8 cellular contexts compared by ENCODE assay signal in genomic region chr17:14308965-14309879, GRCh38. TPM values are rescaled to one million over a fixed set of nuclear protein-coding genes. Genes with fewer than 3 reads are reported as not detected.
A peak's percentile ranks its signal among the peaks of the same experiment; 100 is the strongest.
DNase-seq lines count a peak whose midpoint lies in the region; ATAC-seq, FAIRE-seq and TF ChIP-seq lines count a peak whose summit lies in the region.

No MANE protein-coding gene starts in this region.

- peaks cover 0 to 10% of the 10 kb centered on the region in 2 donors for H3K4me1 ChIP-seq in kidney (ENCODE audit: control insufficient read depth in 1 of 2, insufficient read depth in 1 of 2, low read depth in 1 of 2, low read length in 2 of 2)

- ATAC-seq in GM21529 (IDR thresholded peaks at IDR 0.05; ENCODE audit: unreplicated experiment) (peak; percentile 98), GM18517 (IDR thresholded peaks at IDR 0.05; ENCODE audit: unreplicated experiment) (no peak)

- peak overlapping the region in 1 of 2 donors; percentile 58 for H3K27ac ChIP-seq in kidney (ENCODE audit: low read depth in 2 of 2, low read length in 2 of 2)

- H3K27me3 Mint-ChIP-seq in activated CD4-positive, alpha-beta T cell treated with anti-CD3 and anti-CD28 coated beads, Interleukin-2, amount 10 ng/mL, durations not matched to agents 24 days and 14 days: no peaks in the 10 kb centered on the region

- peak overlapping the region; percentile 72 for H3K4me3 ChIP-seq in choroid plexus epithelial cell (ENCODE audit: low read depth, low read length)
- peak overlapping the region; percentile 64 to 81 for H3K4me3 ChIP-seq in kidney (ENCODE audit: low read length in 2 of 2)

- H3K9me3 ChIP-seq in kidney (ENCODE audit: control insufficient read depth in 1 of 2, low read length in 2 of 2): no peaks in the 10 kb centered on the region

- in situ Hi-C loops in ACHN (cut with HindIII; ENCODE audit: low pct_ligation_motif_present, low pct_unique_long_range_greater_than_20kb, low sequenced_read_pairs): loop anchor here (25.0 kb wide), 1 partner anchor 722 kb away; no protein-coding TSS in a partner anchor

- H3K9ac ChIP-seq in kidney (ENCODE audit: low read length in 2 of 2): peak overlapping the region in 1 of 2 donors; percentile 47

- H3K27ac Mint-ChIP-seq in activated CD4-positive, alpha-beta T cell treated with anti-CD3 and anti-CD28 coated beads, Interleukin-2, amount 10 ng/mL, durations not matched to agents 24 days and 14 days: peak overlapping the region; percentile 57

- H3K9me3 Mint-ChIP-seq in activated CD4-positive, alpha-beta T cell treated with anti-CD3 and anti-CD28 coated beads, Interleukin-2, amount 10 ng/mL, durations not matched to agents 24 days and 14 days: no peaks in the 10 kb centered on the region

- no peaks in the 10 kb centered on the region for H3K36me3 ChIP-seq in kidney (ENCODE audit: control insufficient read depth in 1 of 2, insufficient read depth in 2 of 2, low read length in 2 of 2)

- intact Hi-C loops in activated CD4-positive, alpha-beta T cell treated with anti-CD3 and anti-CD28 coated beads, Interleukin-2, amount 10 ng/mL, durations not matched to agents 24 days and 14 days (cut with micrococcal nuclease): loop anchor here (1.0 to 10.0 kb wide), 3 partner anchors 9 to 616 kb away; no protein-coding TSS in a partner anchor
- intact Hi-C loops in kidney (cut with DNase I): no loop called here

- no peak for TF ChIP-seq CTCF in choroid plexus epithelial cell (conservative IDR thresholded peaks at IDR 0.05; ENCODE audit: low read depth, low read length)
- no peak for TF ChIP-seq CTCF in kidney (IDR thresholded peaks at IDR 0.05; ENCODE audit: borderline replicate concordance, extremely low read depth, insufficient read depth)

- peak; percentile 85 for FAIRE-seq in kidney (lab: Jason Lieb, UNC)

- DNase-seq in ACHN (peak; percentile 98), NCI-H1092 treated with DMSO at 0.1 percent for 48 hours (lab: John Stamatoyannopoulos, UW) (peak; percentile 37), choroid plexus epithelial cell (ENCODE audit: low read depth) (peak; percentile 97), kidney (peak; percentile 97)
- peak; percentile 98 for DNase-seq in activated CD4-positive, alpha-beta T cell treated with anti-CD3 and anti-CD28 coated beads, Interleukin-2, amount 10 ng/mL, durations not matched to agents 24 days and 14 days
- DNase-seq in stimulated activated CD4-positive, alpha-beta T cell treated with anti-CD3 and anti-CD28 coated beads, Interleukin-12 subunit alpha, Interleukin-12 subunit beta, amount 100 ng/mL, for 24 hours (ENCODE audit: low read depth in 2 of 2): peak; percentile 82 to 86

- peaks cover 47% of the 10 kb centered on the region for H3K36me3 Mint-ChIP-seq in activated CD4-positive, alpha-beta T cell treated with anti-CD3 and anti-CD28 coated beads, Interleukin-2, amount 10 ng/mL, durations not matched to agents 24 days and 14 days (ENCODE audit: low read depth)

- H3K4me3 Mint-ChIP-seq in activated CD4-positive, alpha-beta T cell treated with anti-CD3 and anti-CD28 coated beads, Interleukin-2, amount 10 ng/mL, durations not matched to agents 24 days and 14 days: peak overlapping the region; percentile 82

- H3K4me1 Mint-ChIP-seq in activated CD4-positive, alpha-beta T cell treated with anti-CD3 and anti-CD28 coated beads, Interleukin-2, amount 10 ng/mL, durations not matched to agents 24 days and 14 days: peaks cover 59% of the 10 kb centered on the region

RNA-seq across cellular contexts. Expression of gene HS3ST3B1, which starts 8.3 kb away (rescaled TPM):
- total RNA-seq in activated CD4-positive, alpha-beta T cell treated with anti-CD3 and anti-CD28 coated beads, Interleukin-2, amount 10 ng/mL, durations not matched to agents 24 days and 14 days: 19.6 and 20.8 TPM in 2 replicates
- total RNA-seq in kidney: 5.3 TPM
- polyA plus RNA-seq in kidney (ENCODE audit: insufficient read depth, low read depth, low replicate concordance): 4.8 TPM

Comparison
In these comparisons a context has a peak if more than half of its experiments do, and no peak if none do; other contexts are left out.
1. DNase-seq: peak in every context shown above with its lines; median percentile 98 in ACHN; 98 in activated CD4-positive, alpha-beta T cell treated with anti-CD3 and anti-CD28 coated beads, Interleukin-2, amount 10 ng/mL, durations not matched to agents 24 days and 14 days; 97 in choroid plexus epithelial cell; 97 in kidney; 84 in stimulated activated CD4-positive, alpha-beta T cell treated with anti-CD3 and anti-CD28 coated beads, Interleukin-12 subunit alpha, Interleukin-12 subunit beta, amount 100 ng/mL, for 24 hours; 37 in NCI-H1092 treated with DMSO at 0.1 percent for 48 hours.